ENCODE assay signal across 8 cellular contexts in the genomic region with DNA sequence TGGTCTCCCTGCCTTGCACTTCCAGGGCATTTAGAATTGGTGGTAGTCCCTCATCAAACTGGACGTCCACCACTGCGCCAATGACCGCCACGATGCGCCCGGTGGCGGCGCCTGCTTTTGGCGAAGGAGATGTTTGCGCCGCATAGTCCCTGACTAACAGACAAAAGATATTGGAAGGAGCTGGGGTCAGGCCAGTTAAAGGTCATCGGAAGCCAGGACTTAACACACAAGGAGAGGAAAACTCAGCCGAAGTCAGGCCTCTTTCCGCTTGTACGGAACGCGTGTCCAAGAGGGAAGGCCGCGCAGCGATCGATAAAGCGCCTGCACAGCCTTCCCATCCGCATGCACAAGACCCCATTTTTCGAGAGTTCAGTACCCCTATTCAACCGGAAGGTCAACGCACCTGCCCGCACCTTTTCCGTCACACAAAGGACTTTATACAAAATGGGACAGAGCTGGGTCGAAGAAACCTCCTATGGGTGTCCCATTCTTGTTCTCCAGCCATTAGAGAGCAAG. TPM values are rescaled to one million over a fixed set of nuclear protein-coding genes. Genes with fewer than 3 reads are reported as not detected.
A peak's percentile ranks its signal among the peaks of the same experiment; 100 is the strongest.
DNase-seq lines count a peak whose midpoint lies in the region; ATAC-seq and TF ChIP-seq lines count a peak whose summit lies in the region.

No MANE protein-coding gene starts in this region.

- POLR2A ChIA-PET in RWPE1 (lab: Yijun Ruan, JAX; ENCODE audit: low non-redundant PET): interaction anchor here (0.6 to 0.9 kb wide), 2 partner anchors 8 to 14 kb away, joined by 3 to 8 read pairs; no protein-coding TSS in a partner anchor
- POLR2A ChIA-PET in naive thymus-derived CD4-positive, alpha-beta T cell (lab: Charles Lee): interaction anchor here (0.5 to 8.3 kb wide), 15 partner anchors 10 to 672 kb away, joined by 3 to 88 read pairs (median 5); a partner anchor contains a TSS

- H3K36me3 Mint-ChIP-seq in naive thymus-derived CD4-positive, alpha-beta T cell: peaks cover 6 to 33% (median 15%) of the 10 kb centered on the region in 5 donors

- H3K27ac ChIP-seq in RWPE1 (peak overlapping the region; percentile 88), epithelial cell of prostate (peak overlapping the region; percentile 69)
- H3K27ac ChIP-seq in naive thymus-derived CD4-positive, alpha-beta T cell (ENCODE audit: low read depth, low read length): peak overlapping the region; percentile 93

- H3K4me3 ChIP-seq in naive thymus-derived CD4-positive, alpha-beta T cell (ENCODE audit: low read length): peak overlapping the region; percentile 83

- no peaks in the 10 kb centered on the region for H3K27me3 ChIP-seq in naive thymus-derived CD4-positive, alpha-beta T cell (ENCODE audit: control insufficient read depth in 2 of 2, insufficient read depth in 2 of 2, low read length in 2 of 2)

- intact Hi-C loops in naive thymus-derived CD4-positive, alpha-beta T cell (cut with micrococcal nuclease): loop anchor here (5.0 kb wide), 2 partner anchors 467 to 718 kb away; a partner anchor contains a TSS

- H3K9me3 ChIP-seq in naive thymus-derived CD4-positive, alpha-beta T cell (ENCODE audit: control insufficient read depth in 2 of 3, low read length in 3 of 3): no peaks in the 10 kb centered on the region

- peak overlapping the region; percentile 97 to 100 (median 99) for H3K27ac Mint-ChIP-seq in naive thymus-derived CD4-positive, alpha-beta T cell

- H3K27me3 Mint-ChIP-seq in naive thymus-derived CD4-positive, alpha-beta T cell: no peaks in the 10 kb centered on the region

- TF ChIP-seq POLR2A in GM18505 (IDR thresholded peaks at IDR 0.05; ENCODE audit: borderline replicate concordance, extremely low read depth, insufficient read depth, insufficient read length): no peak

- CTCF ChIA-PET in RWPE1 (lab: Yijun Ruan, JAX): interaction anchor here (0.7 kb wide), 1 partner anchor 9 kb away, joined by 4 read pairs; no protein-coding TSS in a partner anchor
- CTCF ChIA-PET in naive thymus-derived CD4-positive, alpha-beta T cell (lab: Charles Lee): interaction anchor here (2.3 kb wide), 1 partner anchor 9 kb away, joined by 10 read pairs; no protein-coding TSS in a partner anchor

- H3K4me1 Mint-ChIP-seq in naive thymus-derived CD4-positive, alpha-beta T cell: peaks cover 17 to 43% (median 36%) of the 10 kb centered on the region in 7 donors

- DNase-seq in RWPE1 (ENCODE audit: low spot score) (peak; percentile 3), epithelial cell of prostate (ENCODE audit: low read depth, low spot score) (no peak), hippocampal formation (lab: John Stamatoyannopoulos, UW) (no peak)
- peak in 1 of 9 donors; percentile 25 for DNase-seq in naive thymus-derived CD4-positive, alpha-beta T cell

- no peak for TF ChIP-seq CTCF in RWPE1 (conservative IDR thresholded peaks at IDR 0.05; ENCODE audit: low read depth)

- no peaks in the 10 kb centered on the region for H3K9me3 Mint-ChIP-seq in naive thymus-derived CD4-positive, alpha-beta T cell

- peaks cover 12 to 40% (median 23%) of the 10 kb centered on the region in 3 experiments for H3K36me3 ChIP-seq in naive thymus-derived CD4-positive, alpha-beta T cell (ENCODE audit: control insufficient read depth in 2 of 3, insufficient read depth in 3 of 3, low read length in 3 of 3)

- peak; percentile 3 for ATAC-seq in GM18907 (IDR thresholded peaks at IDR 0.05; ENCODE audit: unreplicated experiment)
- no peak for ATAC-seq in naive thymus-derived CD4-positive, alpha-beta T cell
- ATAC-seq in HG02885 (IDR thresholded peaks at IDR 0.05; ENCODE audit: poor library complexity, unreplicated experiment): no peak
- no peak for ATAC-seq in HG02588 (IDR thresholded peaks at IDR 0.05; ENCODE audit: unreplicated experiment)
- ATAC-seq in GM18505 (IDR thresholded peaks at IDR 0.05; ENCODE audit: unreplicated experiment): no peak

- peaks cover 4 to 21% of the 10 kb centered on the region in 2 donors for H3K4me1 ChIP-seq in naive thymus-derived CD4-positive, alpha-beta T cell (ENCODE audit: control insufficient read depth in 2 of 2, insufficient read depth in 2 of 2, low read length in 2 of 2)

- H3K4me3 Mint-ChIP-seq in naive thymus-derived CD4-positive, alpha-beta T cell: peak overlapping the region; percentile 82 to 98 (median 94)

RNA-seq across cellular contexts. Expression of a gene that starts 0.5 kb away (rescaled TPM):
- 100 to 1,000 TPM; 217 to 476 (median 267) TPM for total RNA-seq in naive thymus-derived CD4-positive, alpha-beta T cell
- 100 to 1,000 TPM; 658 to 688 TPM for polyA plus RNA-seq in naive thymus-derived CD4-positive, alpha-beta T cell

RNA-seq across cellular contexts. Expression of a gene that starts 15.1 kb away (rescaled TPM):
- 100 to 1,000 TPM; 127 to 230 (median 191) TPM for total RNA-seq in naive thymus-derived CD4-positive, alpha-beta T cell
- polyA plus RNA-seq in naive thymus-derived CD4-positive, alpha-beta T cell: 10 to 100 TPM; 24.8 to 45.1 TPM

RNA-seq across cellular contexts. Expression of a gene that starts 42.8 kb away (rescaled TPM):
- total RNA-seq in naive thymus-derived CD4-positive, alpha-beta T cell: 100 to 1,000 TPM; 111 to 229 (median 153) TPM
- 100 to 1,000 TPM; 221 to 289 TPM for polyA plus RNA-seq in naive thymus-derived CD4-positive, alpha-beta T cell
